Comparison of ENCODE assay signal across 21 cellular contexts in the genomic region with DNA sequence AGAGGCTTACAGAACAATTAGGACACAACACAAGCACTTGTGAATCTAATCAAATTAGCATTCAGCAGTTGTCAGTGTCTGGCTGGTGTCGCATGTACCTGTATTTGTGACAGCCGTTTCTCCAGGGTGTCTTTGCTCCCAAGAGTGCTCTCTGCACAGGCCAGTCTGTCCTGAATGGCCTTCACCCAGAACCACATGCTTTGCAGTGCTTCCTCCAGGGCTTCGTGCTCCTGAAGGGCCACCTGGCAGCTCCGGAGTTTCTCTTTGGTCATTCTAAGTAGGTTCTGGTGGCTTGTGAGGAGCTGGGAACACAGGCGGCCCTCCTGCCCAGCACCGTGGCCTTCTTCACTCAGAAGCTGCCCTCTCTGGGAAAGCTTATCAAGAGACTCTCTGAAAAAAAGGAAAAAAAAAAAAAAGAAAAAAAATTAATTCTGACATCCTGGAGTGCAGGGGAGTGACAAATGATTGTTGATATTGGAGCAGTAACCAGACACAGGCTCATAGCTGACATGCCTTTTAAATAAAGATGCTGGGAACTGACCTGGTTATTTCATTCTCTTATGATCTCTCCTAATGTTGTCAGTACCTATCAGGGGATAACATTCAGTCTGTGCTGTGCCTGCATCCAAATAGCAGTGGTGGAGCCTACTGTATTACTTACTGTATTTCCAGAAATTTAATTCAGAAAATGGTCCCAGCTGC.
DNase-seq lines count a peak whose midpoint lies in the region; ATAC-seq and TF ChIP-seq lines count a peak whose summit lies in the region.
"Had no signal": no experiment of that assay in that cellular context is flagged by ENCODE, and none has a peak within 500 bp of the region (broad histone marks: within the 10 kb centered on the region; RNA-seq: fewer than 3 reads in every experiment).

No MANE protein-coding gene starts in this region.

- H3K4me3 ChIP-seq in SK-N-SH (ENCODE audit: low read depth in 2 of 2, low read length in 1 of 2): no peak overlapping the region
- H3K4me3 ChIP-seq in neuronal stem cell (ENCODE audit: low read length in 2 of 2): no peak overlapping the region
- H3K4me3 ChIP-seq in heart left ventricle: no peak overlapping the region
- H3K4me3 ChIP-seq: GM12878 had no signal

- no peaks in the 10 kb centered on the region for H4K20me1 ChIP-seq in SK-N-SH (ENCODE audit: insufficient read depth)

- H3K9ac ChIP-seq in SK-N-SH (no peak overlapping the region), neuronal stem cell (ENCODE audit: low read depth, low read length, poor library complexity) (no peak overlapping the region)

- CTCF ChIA-PET in SK-N-SH (lab: Yijun Ruan, JAX): no interaction called here

- H3K79me1 ChIP-seq in neuronal stem cell (ENCODE audit: low read depth, low read length): no peaks in the 10 kb centered on the region

- no peak overlapping the region for H3K4ac ChIP-seq in neuronal stem cell (ENCODE audit: low read length)

- H3K27ac ChIP-seq in SK-N-SH (ENCODE audit: low read depth in 2 of 2, low read length in 1 of 2) (peak overlapping the region in 1 of 2 experiments; percentile 73; a peak in 3 of 4 replicates), neuronal stem cell (replicated peaks; ENCODE audit: low read length) (no peak overlapping the region), heart left ventricle (no peak overlapping the region)
- H3K27ac ChIP-seq: 22Rv1 had no signal

- intact Hi-C loops in heart left ventricle (cut with DNase I): no loop called here

- H3K79me2 ChIP-seq in SK-N-SH (ENCODE audit: insufficient read depth): no peaks in the 10 kb centered on the region

- H2BK120ac ChIP-seq in neuronal stem cell (ENCODE audit: low read depth, low read length): no peak overlapping the region

- no peak overlapping the region for H3K18ac ChIP-seq in neuronal stem cell (ENCODE audit: low read length)

- H3K36me3 ChIP-seq in SK-N-SH (replicated peaks in 1 of 2; ENCODE audit: control insufficient read depth in 1 of 2, insufficient read depth in 2 of 2, low read length in 1 of 2) (peaks cover 0 to 26% of the 10 kb centered on the region in 2 experiments), neuronal stem cell (replicated peaks in 1 of 2; ENCODE audit: control insufficient read depth in 2 of 2, insufficient read depth in 2 of 2, low read length in 2 of 2) (no peaks in the 10 kb centered on the region), heart left ventricle (peaks cover 0 to 31% (median 5%) of the 10 kb centered on the region in 9 donors)

- H3K23ac ChIP-seq in neuronal stem cell (ENCODE audit: low read depth, low read length, poor library complexity): no peak overlapping the region

- no peak overlapping the region for H3K14ac ChIP-seq in neuronal stem cell (ENCODE audit: low read length)

- no peaks in the 10 kb centered on the region for H3K9me2 ChIP-seq in SK-N-SH

- no peak for TF ChIP-seq POLR2A in heart left ventricle (IDR thresholded peaks at IDR 0.05)

- no peaks in the 10 kb centered on the region for H3K27me3 ChIP-seq in SK-N-SH (ENCODE audit: insufficient read depth)
- peaks cover 0 to 3% (median 0%) of the 10 kb centered on the region in 3 experiments for H3K27me3 ChIP-seq in neuronal stem cell (ENCODE audit: control insufficient read depth in 3 of 3, insufficient read depth in 3 of 3, low read depth in 1 of 3, low read length in 3 of 3)
- H3K27me3 ChIP-seq in heart left ventricle: no peaks in the 10 kb centered on the region

- H3F3A ChIP-seq in SK-N-SH (replicated peaks; ENCODE audit: insufficient read depth): peaks cover 6% of the 10 kb centered on the region

- peak; percentile 87 for ATAC-seq in SK-N-SH treated with all-trans-retinoic acid at 6 μM for 48 hours
- no peak for ATAC-seq in HG03097 (IDR thresholded peaks at IDR 0.05; ENCODE audit: low FRiP score, unreplicated experiment)
- no peak for ATAC-seq in heart left ventricle
- ATAC-seq: GM12878, PC-3 had no signal

- H3K4me2 ChIP-seq in SK-N-SH: no peak overlapping the region
- H3K4me2 ChIP-seq in neuronal stem cell (ENCODE audit: insufficient read depth, low read length, poor library complexity, severe bottlenecking): no peak overlapping the region

- no peak overlapping the region for H2BK5ac ChIP-seq in neuronal stem cell (ENCODE audit: low read length)

- H4K8ac ChIP-seq in neuronal stem cell (ENCODE audit: low read depth, low read length): no peak overlapping the region

- no peak overlapping the region for H2AFZ ChIP-seq in SK-N-SH (ENCODE audit: low read depth)
- H2AFZ ChIP-seq in neuronal stem cell (ENCODE audit: low read length): no peak overlapping the region

- peaks cover 0 to 8% of the 10 kb centered on the region in 2 experiments; a peak in 2 of 4 replicates for H3K4me1 ChIP-seq in SK-N-SH (ENCODE audit: control insufficient read depth in 1 of 2, insufficient read depth in 2 of 2, low read depth in 1 of 2, low read length in 1 of 2)
- no peaks in the 10 kb centered on the region for H3K4me1 ChIP-seq in neuronal stem cell (ENCODE audit: control insufficient read depth in 2 of 2, insufficient read depth in 1 of 2, low read depth in 1 of 2, low read length in 2 of 2)
- no peaks in the 10 kb centered on the region for H3K4me1 ChIP-seq in heart left ventricle

- TF ChIP-seq CTCF in SK-N-SH (IDR thresholded peaks at IDR 0.05): no peak
- TF ChIP-seq CTCF in heart left ventricle (IDR thresholded peaks at IDR 0.05): no peak

- POLR2A ChIA-PET in SK-N-SH (lab: Yijun Ruan, JAX): no interaction called here

- WGBS in SK-N-SH (ENCODE audit: low lambda C conversion rate): 67% methylated on average over 6 of the region's 6 CpGs
- no CpG with 5 or more reads among the region's 6 CpGs for WGBS in neuronal stem cell (ENCODE audit: extremely low coverage in 2 of 2, insufficient read length in 2 of 2, insufficient replicate concordance in 1 of 2), 2 donors
- WGBS in heart left ventricle, 4 donors: 81 to 86% (median 85%) methylated on average over 6 of the region's 6 CpGs

- TF ChIP-seq RAD21 in SK-N-SH (IDR thresholded peaks at IDR 0.05; ENCODE audit: low read length): no peak

- H4K91ac ChIP-seq in neuronal stem cell (ENCODE audit: low read depth, low read length, poor library complexity): no peak overlapping the region

- H2BK15ac ChIP-seq in neuronal stem cell (ENCODE audit: low read length): no peak overlapping the region

- no peak overlapping the region for H2AK5ac ChIP-seq in neuronal stem cell (ENCODE audit: low read depth, low read length)

- DNase-seq in SK-N-SH (no peak), cerebellar cortex (ENCODE audit: low spot score) (peak; percentile 37), neuronal stem cell (ENCODE audit: low spot score) (no peak), NOMO-1 treated with DMSO at 0.1 percent for 48 hours (lab: John Stamatoyannopoulos, UW; ENCODE audit: unreplicated experiment) (no peak), heart left ventricle (no peak)
- no peak for DNase-seq in activated effector memory CD4-positive, alpha-beta T cell treated with anti-CD3 and anti-CD28 coated beads, Interleukin-2, amount 50 U/mL, for 16 hours
- DNase-seq: DMS 273 treated with DMSO at 0.1 percent for 48 hours, H9, NCI-H1105, NCI-H1694, NCI-H2107, NCI-H2227 treated with DMSO at 0.1 percent for 48 hours, NCI-H510A treated with DMSO at 0.1 percent for 48 hours, NCI-H774, PC-3, RPMI8226, SHP77 treated with DMSO at 0.1 percent for 48 hours had no signal

- H3K9me3 ChIP-seq in SK-N-SH (no peaks in the 10 kb centered on the region), neuronal stem cell (replicated peaks in 1 of 2; ENCODE audit: control insufficient read depth in 2 of 2, insufficient read depth in 1 of 2, low read depth in 1 of 2, low read length in 2 of 2) (no peaks in the 10 kb centered on the region), heart left ventricle (no peaks in the 10 kb centered on the region)

- peak overlapping the region; percentile 73 for H2BK12ac ChIP-seq in neuronal stem cell (ENCODE audit: low read length)

- no peak for TF ChIP-seq EP300 in SK-N-SH (IDR thresholded peaks at IDR 0.05; ENCODE audit: borderline replicate concordance in 1 of 2, low read depth in 1 of 2, low read length in 1 of 2)

TF ChIP-seq in SK-N-SH treated with all-trans-retinoic acid at 6 μM for 48 hours, 23 proteins besides CTCF, POLR2A, EP300 and RAD21:
- peak; percentile 79 for TF ChIP-seq ISL1 (CRISPR knock-in tag; IDR thresholded peaks at IDR 0.05)
- TF ChIP-seq, protein P1, sequence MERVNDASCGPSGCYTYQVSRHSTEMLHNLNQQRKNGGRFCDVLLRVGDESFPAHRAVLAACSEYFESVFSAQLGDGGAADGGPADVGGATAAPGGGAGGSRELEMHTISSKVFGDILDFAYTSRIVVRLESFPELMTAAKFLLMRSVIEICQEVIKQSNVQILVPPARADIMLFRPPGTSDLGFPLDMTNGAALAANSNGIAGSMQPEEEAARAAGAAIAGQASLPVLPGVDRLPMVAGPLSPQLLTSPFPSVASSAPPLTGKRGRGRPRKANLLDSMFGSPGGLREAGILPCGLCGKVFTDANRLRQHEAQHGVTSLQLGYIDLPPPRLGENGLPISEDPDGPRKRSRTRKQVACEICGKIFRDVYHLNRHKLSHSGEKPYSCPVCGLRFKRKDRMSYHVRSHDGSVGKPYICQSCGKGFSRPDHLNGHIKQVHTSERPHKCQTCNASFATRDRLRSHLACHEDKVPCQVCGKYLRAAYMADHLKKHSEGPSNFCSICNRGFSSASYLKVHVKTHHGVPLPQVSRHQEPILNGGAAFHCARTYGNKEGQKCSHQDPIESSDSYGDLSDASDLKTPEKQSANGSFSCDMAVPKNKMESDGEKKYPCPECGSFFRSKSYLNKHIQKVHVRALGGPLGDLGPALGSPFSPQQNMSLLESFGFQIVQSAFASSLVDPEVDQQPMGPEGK (CRISPR knock-in tag; IDR thresholded peaks at IDR 0.05; ENCODE audit: borderline replicate concordance): no peak

TF ChIP-seq in SK-N-SH, 30 proteins besides CTCF, POLR2A, EP300 and RAD21 (continues in another document):
- TF ChIP-seq TCF12 (IDR thresholded peaks at IDR 0.05) (no peak), RXRA (IDR thresholded peaks at IDR 0.05; ENCODE audit: borderline replicate concordance, low read depth) (no peak)
